11 cellular contexts compared by ENCODE assay signal in genomic region chr5:74394924-74395880, GRCh38.
A peak's percentile ranks its signal among the peaks of the same experiment; 100 is the strongest.
DNase-seq lines count a peak whose midpoint lies in the region; ATAC-seq, FAIRE-seq and TF ChIP-seq lines count a peak whose summit lies in the region.
"Had no signal": no experiment of that assay in that cellular context is flagged by ENCODE, and none has a peak within 500 bp of the region (broad histone marks: within the 10 kb centered on the region; RNA-seq: fewer than 3 reads in every experiment).

No MANE protein-coding gene starts in this region.

- DNase-seq in GM18507 (ENCODE audit: extremely low spot score, insufficient read length, low read depth) (no peak), WERI-Rb-1 (peak; percentile 65), kidney epithelial cell (ENCODE audit: low read depth) (peak; percentile 77), NCI-H510A treated with DMSO at 0.1 percent for 48 hours (lab: John Stamatoyannopoulos, UW) (no peak), DMS79 (lab: John Stamatoyannopoulos, UW) (no peak)
- DNase-seq: hypothalamus had no signal

- H3K4me3 ChIP-seq in WERI-Rb-1 (ENCODE audit: low read depth, low read length) (no peak overlapping the region), kidney epithelial cell (ENCODE audit: low read depth, low read length) (no peak overlapping the region)
- H3K4me3 ChIP-seq: BLaER1 treated with 17β-estradiol and CSF1 and Interleukin-3, amounts not matched to agents 10 nM and 100 nM; SK-N-MC had no signal

- H3K27ac ChIP-seq in 22Rv1 (no peak overlapping the region), WERI-Rb-1 (no peak overlapping the region)
- H3K27ac ChIP-seq: BLaER1 treated with 17β-estradiol and CSF1 and Interleukin-3, amounts not matched to agents 10 nM and 100 nM; SK-N-MC had no signal

- peak; percentile 59 for FAIRE-seq in GM18507 (lab: Jason Lieb, UNC)

- H3K9me3 ChIP-seq in WERI-Rb-1 (ENCODE audit: severe bottlenecking): no peaks in the 10 kb centered on the region

- H3K36me3 ChIP-seq in WERI-Rb-1: no peaks in the 10 kb centered on the region
- H3K36me3 ChIP-seq in kidney epithelial cell (ENCODE audit: control insufficient read depth, insufficient read depth, low read length): no peaks in the 10 kb centered on the region
- H3K36me3 ChIP-seq: BLaER1 treated with 17β-estradiol and CSF1 and Interleukin-3, amounts not matched to agents 10 nM and 100 nM had no signal

- ATAC-seq in GM19328 (IDR thresholded peaks at IDR 0.05; ENCODE audit: unreplicated experiment) (no peak), HG02885 (IDR thresholded peaks at IDR 0.05; ENCODE audit: poor library complexity, unreplicated experiment) (no peak)

- peak; percentile 11; the same call in 1 of the 2 replicates for TF ChIP-seq CTCF in 22Rv1 (IDR thresholded peaks at IDR 0.05)
- TF ChIP-seq CTCF in WERI-Rb-1 (IDR thresholded peaks at IDR 0.05; ENCODE audit: low read depth, low read length): peak; percentile 64
- TF ChIP-seq CTCF in kidney epithelial cell (IDR thresholded peaks at IDR 0.05; ENCODE audit: insufficient read depth, low read length, poor library complexity, severe bottlenecking): peak; percentile 49

- H3K27me3 ChIP-seq in WERI-Rb-1 (ENCODE audit: insufficient read depth, low read depth, severe bottlenecking) (no peaks in the 10 kb centered on the region), kidney epithelial cell (ENCODE audit: control insufficient read depth, insufficient read depth, low read length) (no peaks in the 10 kb centered on the region)
- H3K27me3 ChIP-seq: BLaER1 treated with 17β-estradiol and CSF1 and Interleukin-3, amounts not matched to agents 10 nM and 100 nM had no signal

Comparison
In these comparisons a context has a peak if more than half of its experiments do, and no peak if none do; other contexts are left out.
1. CTCF ChIP-seq: peak in every context shown above with its lines; median percentile 64 in WERI-Rb-1; 49 in kidney epithelial cell; 11 in 22Rv1.
2. DNase-seq: peak in WERI-Rb-1 (single experiment) and kidney epithelial cell (single experiment); none in GM18507 (single experiment), NCI-H510A treated with DMSO at 0.1 percent for 48 hours (single experiment) and DMS79 (single experiment).